14 cellular contexts compared by ENCODE assay signal in genomic region chr5:151107738-151108520, GRCh38. TPM values are rescaled to one million over a fixed set of nuclear protein-coding genes. Genes with fewer than 3 reads are reported as not detected.
A peak's percentile ranks its signal among the peaks of the same experiment; 100 is the strongest.
DNase-seq lines count a peak whose midpoint lies in the region; ATAC-seq and TF ChIP-seq lines count a peak whose summit lies in the region.
"Had no signal": no experiment of that assay in that cellular context is flagged by ENCODE, and none has a peak within 500 bp of the region (broad histone marks: within the 10 kb centered on the region; RNA-seq: fewer than 3 reads in every experiment).

No MANE protein-coding gene starts in this region.

- no peaks in the 10 kb centered on the region for H3K9me3 Mint-ChIP-seq in naive thymus-derived CD4-positive, alpha-beta T cell
- H3K9me3 Mint-ChIP-seq: natural killer cell; T-helper 1 cell treated with Interleukin-12 subunit alpha and Interleukin-12 subunit beta and Interleukin-4 antibody, amounts not matched to agents 30 μg/mL and 1 μg/mL, for 36 hours had no signal

- no peaks in the 10 kb centered on the region for H3K27me3 Mint-ChIP-seq in naive thymus-derived CD4-positive, alpha-beta T cell

- intact Hi-C loops in Panc1 (cut with micrococcal nuclease; ENCODE audit: unreplicated experiment): no loop called here
- intact Hi-C loops in naive thymus-derived CD4-positive, alpha-beta T cell (cut with micrococcal nuclease): no loop called here

- WGBS in tibial nerve, 2 donors: 80 to 86% methylated on average over 11 of the region's 11 CpGs

- DNase-seq in AG09319 (ENCODE audit: extremely low read depth, low read depth) (peak; percentile 48), Panc1 (ENCODE audit: low read depth, low spot score) (no peak), fibroblast of the aortic adventitia (ENCODE audit: low read depth) (peak; percentile 60), HUDEP-2 (lab: John Stamatoyannopoulos, UW; ENCODE audit: unreplicated experiment in 76 of 76) (no peak), tibial nerve (ENCODE audit: low spot score in 2 of 2) (no peak)
- no peak for DNase-seq in naive thymus-derived CD4-positive, alpha-beta T cell
- DNase-seq in stimulated activated CD4-positive, alpha-beta T cell treated with anti-CD3 and anti-CD28 coated beads, Interleukin-2, amount 100 ng/mL, for 24 hours: no peak
- DNase-seq: HCEC 1CT, natural killer cell, NCI-H524 had no signal

- TF ChIP-seq POLR2A in tibial nerve (IDR thresholded peaks at IDR 0.05): no peak

- no peak for TF ChIP-seq CTCF in AG09319 (IDR thresholded peaks at IDR 0.05; ENCODE audit: low read depth, low read length)
- no peak for TF ChIP-seq CTCF in Panc1 (IDR thresholded peaks at IDR 0.05)
- no peak for TF ChIP-seq CTCF in fibroblast of the aortic adventitia (IDR thresholded peaks at IDR 0.05; ENCODE audit: insufficient read depth, low read length)
- no peak for TF ChIP-seq CTCF in tibial nerve (IDR thresholded peaks at IDR 0.05)

- peak overlapping the region in 8 of 9 donors; percentile 0 to 82 (median 26) for H3K27ac Mint-ChIP-seq in naive thymus-derived CD4-positive, alpha-beta T cell
- H3K27ac Mint-ChIP-seq: T-helper 1 cell treated with Interleukin-12 subunit alpha and Interleukin-12 subunit beta and Interleukin-4 antibody, amounts not matched to agents 30 μg/mL and 1 μg/mL, for 36 hours had no signal

- CTCF ChIA-PET in Panc1 (lab: Charles Lee): interaction anchor here (0.7 kb wide), 1 partner anchor 34 kb away, joined by 3 read pairs; no protein-coding TSS in a partner anchor
- CTCF ChIA-PET in naive thymus-derived CD4-positive, alpha-beta T cell (lab: Charles Lee): interaction anchor here (0.6 to 1.2 kb wide), 2 partner anchors 9 to 56 kb away, joined by 3 read pairs; no protein-coding TSS in a partner anchor

- no peak overlapping the region for H3K27ac ChIP-seq in Panc1 (ENCODE audit: low read length)
- H3K27ac ChIP-seq in naive thymus-derived CD4-positive, alpha-beta T cell (ENCODE audit: low read depth, low read length): no peak overlapping the region
- peak overlapping the region in 1 of 4 donors; percentile 26 for H3K27ac ChIP-seq in tibial nerve
- H3K27ac ChIP-seq: C4-2B, epithelial cell of prostate had no signal

- H3K4me1 Mint-ChIP-seq in naive thymus-derived CD4-positive, alpha-beta T cell: peaks cover 0 to 14% (median 6%) of the 10 kb centered on the region in 7 donors

- in situ Hi-C loops in Panc1 (cut with HindIII; ENCODE audit: low pct_unique_long_range_greater_than_20kb, low sequenced_read_pairs): no loop called here

- H3K36me3 ChIP-seq in Panc1 (ENCODE audit: control insufficient read depth, insufficient read depth, low read length) (no peaks in the 10 kb centered on the region), tibial nerve (peaks cover 0 to 91% (median 0%) of the 10 kb centered on the region in 3 donors)
- peaks cover 55 to 93% (median 76%) of the 10 kb centered on the region in 3 experiments for H3K36me3 ChIP-seq in naive thymus-derived CD4-positive, alpha-beta T cell (ENCODE audit: control insufficient read depth in 2 of 3, insufficient read depth in 3 of 3, low read length in 3 of 3)

- TF ChIP-seq EP300 in tibial nerve (IDR thresholded peaks at IDR 0.05): no peak

- H3K27me3 ChIP-seq in Panc1 (ENCODE audit: control insufficient read depth, insufficient read depth, low read length) (no peaks in the 10 kb centered on the region), tibial nerve (no peaks in the 10 kb centered on the region)
- no peaks in the 10 kb centered on the region for H3K27me3 ChIP-seq in naive thymus-derived CD4-positive, alpha-beta T cell (ENCODE audit: control insufficient read depth in 2 of 2, insufficient read depth in 2 of 2, low read length in 2 of 2)

- H3K9me3 ChIP-seq in Panc1 (ENCODE audit: control insufficient read depth, insufficient read depth, low read depth, low read length): no peaks in the 10 kb centered on the region
- no peaks in the 10 kb centered on the region for H3K9me3 ChIP-seq in naive thymus-derived CD4-positive, alpha-beta T cell (ENCODE audit: control insufficient read depth in 2 of 3, low read length in 3 of 3)
- H3K9me3 ChIP-seq in tibial nerve: no peaks in the 10 kb centered on the region

- no peak overlapping the region for H3K4me3 Mint-ChIP-seq in naive thymus-derived CD4-positive, alpha-beta T cell
- H3K4me3 Mint-ChIP-seq: natural killer cell; T-helper 1 cell treated with Interleukin-12 subunit alpha and Interleukin-12 subunit beta and Interleukin-4 antibody, amounts not matched to agents 30 μg/mL and 1 μg/mL, for 36 hours had no signal

- no peaks in the 10 kb centered on the region for H3K4me1 ChIP-seq in Panc1 (ENCODE audit: control insufficient read depth, insufficient read depth, low read length)
- H3K4me1 ChIP-seq in naive thymus-derived CD4-positive, alpha-beta T cell (ENCODE audit: control insufficient read depth in 2 of 2, insufficient read depth in 2 of 2, low read length in 2 of 2): no peaks in the 10 kb centered on the region
- H3K4me1 ChIP-seq in tibial nerve: peaks cover 0 to 14% (median 9%) of the 10 kb centered on the region in 4 donors

- H3K4me3 ChIP-seq in Panc1 (ENCODE audit: low read depth in 2 of 2, low read length in 2 of 2) (no peak overlapping the region), fibroblast of the aortic adventitia (ENCODE audit: low read depth, low read length) (no peak overlapping the region), tibial nerve (no peak overlapping the region)
- H3K4me3 ChIP-seq in naive thymus-derived CD4-positive, alpha-beta T cell (ENCODE audit: low read length): no peak overlapping the region

- POLR2A ChIA-PET in Panc1 (lab: Charles Lee): no interaction called here
- POLR2A ChIA-PET in naive thymus-derived CD4-positive, alpha-beta T cell (lab: Charles Lee): no interaction called here

- H3K36me3 Mint-ChIP-seq in naive thymus-derived CD4-positive, alpha-beta T cell: peaks cover 15 to 59% (median 35%) of the 10 kb centered on the region in 5 donors

- BruUV-seq in Panc1 (replicated peaks; lab: Mats Ljungman, UMichigan): TSS peak; percentile 40

- ATAC-seq in Panc1: 0 out of 2 replicates have a peak, but pooled peaks have one; percentile 64
- no peak for ATAC-seq in naive thymus-derived CD4-positive, alpha-beta T cell
- ATAC-seq in GM18868 (IDR thresholded peaks at IDR 0.05; ENCODE audit: unreplicated experiment): no peak
- ATAC-seq: natural killer cell had no signal

RNA-seq across cellular contexts. Expression of gene TNIP1, which starts 27.1 kb away (rescaled TPM):
- total RNA-seq in Panc1 (2021; ENCODE audit: unreplicated experiment) (81.9 TPM), fibroblast of the aortic adventitia (ENCODE audit: low replicate concordance) (33.7 and 42.9 TPM in 2 replicates), tibial nerve (100 to 1,000 TPM in 1 of 4 donors, 10 to 100 TPM in 3; 91.2 to 108 (median 94.3) TPM)
- 122 TPM for polyA plus RNA-seq in Panc1 (2012; ENCODE audit: insufficient read length)
- 100 to 1,000 TPM; 124 to 234 (median 131) TPM for total RNA-seq in naive thymus-derived CD4-positive, alpha-beta T cell
- polyA plus RNA-seq in naive thymus-derived CD4-positive, alpha-beta T cell: 10 to 100 TPM; 28.9 to 45.2 TPM

RNA-seq across cellular contexts. Expression of gene ANXA6, which starts 49.6 kb away (rescaled TPM):
- total RNA-seq in Panc1 (2021; ENCODE audit: unreplicated experiment) (60.0 TPM), fibroblast of the aortic adventitia (ENCODE audit: low replicate concordance) (111 and 194 TPM in 2 replicates), tibial nerve (100 to 1,000 TPM; 168 to 282 (median 181) TPM)
- polyA plus RNA-seq in Panc1 (2012; ENCODE audit: insufficient read length): 95.2 TPM
- 100 to 1,000 TPM; 212 to 512 (median 272) TPM for total RNA-seq in naive thymus-derived CD4-positive, alpha-beta T cell
- polyA plus RNA-seq in naive thymus-derived CD4-positive, alpha-beta T cell: 100 to 1,000 TPM; 272 to 295 TPM

Comparison
In these comparisons a context has a peak if more than half of its experiments do, and no peak if none do; other contexts are left out.
1. DNase-seq: peak in AG09319 (single experiment) and fibroblast of the aortic adventitia (single experiment); none in Panc1 (single experiment), naive thymus-derived CD4-positive, alpha-beta T cell (0 of 9), stimulated activated CD4-positive, alpha-beta T cell treated with anti-CD3 and anti-CD28 coated beads, Interleukin-2, amount 100 ng/mL, for 24 hours (0 of 2), HUDEP-2 (0 of 76) and tibial nerve (0 of 2).